10 cellular contexts compared by ENCODE assay signal in the genomic region with DNA sequence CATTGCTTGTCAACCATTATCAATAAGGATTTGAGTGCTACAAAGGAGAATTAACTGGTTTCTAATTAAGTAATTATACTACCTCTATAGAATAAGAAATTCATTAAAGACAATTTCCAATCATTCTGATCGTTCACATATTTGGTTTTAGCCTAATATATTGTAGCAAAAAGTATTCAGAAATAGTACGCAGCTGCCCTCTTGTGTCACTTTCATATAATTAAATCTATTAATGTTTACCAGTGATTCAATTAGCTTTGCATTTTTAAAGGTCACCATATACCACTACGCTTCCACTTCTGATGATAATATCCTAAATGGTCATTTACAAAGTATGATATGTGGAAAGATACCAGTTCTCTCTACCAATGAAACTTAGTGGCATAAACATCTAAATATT.
DNase-seq lines count a peak whose midpoint lies in the region; ATAC-seq and TF ChIP-seq lines count a peak whose summit lies in the region.
"Had no signal": no experiment of that assay in that cellular context is flagged by ENCODE, and none has a peak within 500 bp of the region (broad histone marks: within the 10 kb centered on the region; RNA-seq: fewer than 3 reads in every experiment).

No MANE protein-coding gene starts in this region.

- no peak overlapping the region for H3K4me2 ChIP-seq in PC-3 (ENCODE audit: low read length)

- no peak overlapping the region for H3K27ac ChIP-seq in PC-3 (ENCODE audit: low read length)
- no peak overlapping the region for H3K27ac ChIP-seq in CD4-positive, alpha-beta memory T cell (ENCODE audit: low read depth, low read length)

- H3K79me2 ChIP-seq in PC-3 (ENCODE audit: low read length), result no peaks in the 10 kb centered on the region

- DNase-seq in DMS 273 (lab: John Stamatoyannopoulos, UW; ENCODE audit: unreplicated experiment) (peak; percentile 0), DMS 273 treated with DMSO at 0.1 percent for 48 hours (lab: John Stamatoyannopoulos, UW) (no peak), PC-3 (peak; percentile 19), fibroblast of mammary gland (ENCODE audit: low read depth) (peak; percentile 53), putamen (ENCODE audit: low spot score) (peak; percentile 17)
- DNase-seq in CD4-positive, alpha-beta memory T cell, result no peak
- no peak for DNase-seq in central memory CD4-positive, alpha-beta T cell
- DNase-seq: 8988T; activated naive CD4-positive, alpha-beta T cell treated with anti-CD3 and anti-CD28 coated beads for 36 hours had no signal

- no peaks in the 10 kb centered on the region for H3K36me3 Mint-ChIP-seq in CD4-positive, alpha-beta memory T cell

- no peaks in the 10 kb centered on the region for H3F3A ChIP-seq in PC-3 (ENCODE audit: low read length, unreplicated experiment)

- H3K27me3 Mint-ChIP-seq in CD4-positive, alpha-beta memory T cell, result no peaks in the 10 kb centered on the region

- peaks cover 12% of the 10 kb centered on the region for H3K4me1 ChIP-seq in PC-3 (ENCODE audit: insufficient read depth, low read length)
- H3K4me1 ChIP-seq in CD4-positive, alpha-beta memory T cell (ENCODE audit: insufficient read depth, low read length), result no peaks in the 10 kb centered on the region

- POLR2A ChIA-PET in PC-3 (lab: Charles Lee; ENCODE audit: unreplicated experiment), result no interaction called here
- POLR2A ChIA-PET in CD4-positive, alpha-beta memory T cell (lab: Charles Lee; ENCODE audit: partially characterized antibody), result no interaction called here

- CTCF ChIA-PET in PC-3 (lab: Charles Lee), result interaction anchor here (0.6 to 1.0 kb wide), 2 partner anchors 9 to 950 kb away, joined by 3 read pairs; no protein-coding TSS in a partner anchor
- CTCF ChIA-PET in CD4-positive, alpha-beta memory T cell (lab: Charles Lee; ENCODE audit: partially characterized antibody), result no interaction called here

- H4K20me1 ChIP-seq in PC-3 (ENCODE audit: low read length), result no peaks in the 10 kb centered on the region

- H2AFZ ChIP-seq in PC-3 (ENCODE audit: low read length), result no peak overlapping the region

- H3K4me3 ChIP-seq in PC-3 (ENCODE audit: low read length) (no peak overlapping the region), fibroblast of mammary gland (ENCODE audit: control insufficient read depth, low read depth, low read length) (no peak overlapping the region)
- no peak overlapping the region for H3K4me3 ChIP-seq in CD4-positive, alpha-beta memory T cell (ENCODE audit: low read length in 2 of 2)

- H3K27ac Mint-ChIP-seq in CD4-positive, alpha-beta memory T cell, result no peak overlapping the region
- H3K27ac Mint-ChIP-seq: activated naive CD4-positive, alpha-beta T cell treated with anti-CD3 and anti-CD28 coated beads for 36 hours had no signal

- no TSS peak for BruUV-seq in PC-3 (replicated peaks; lab: Mats Ljungman, UMichigan)

- H3K9me3 ChIP-seq in PC-3 (ENCODE audit: low read length), result no peaks in the 10 kb centered on the region
- H3K9me3 ChIP-seq in CD4-positive, alpha-beta memory T cell (ENCODE audit: control insufficient read depth in 1 of 2, low read length in 2 of 2), result no peaks in the 10 kb centered on the region

- H3K9ac ChIP-seq in PC-3 (ENCODE audit: low read length), result no peak overlapping the region

- H3K9me2 ChIP-seq in PC-3 (replicated peaks; ENCODE audit: low read length), result no peaks in the 10 kb centered on the region

- no peak for ATAC-seq in PC-3
- no peak for ATAC-seq in GM18907 (IDR thresholded peaks at IDR 0.05; ENCODE audit: unreplicated experiment)

- H3K36me3 ChIP-seq in PC-3 (ENCODE audit: low read depth, low read length), result no peaks in the 10 kb centered on the region
- no peaks in the 10 kb centered on the region for H3K36me3 ChIP-seq in CD4-positive, alpha-beta memory T cell (ENCODE audit: insufficient read depth, low read length)

- H3K4me3 Mint-ChIP-seq in CD4-positive, alpha-beta memory T cell, result no peak overlapping the region
- H3K4me3 Mint-ChIP-seq: activated naive CD4-positive, alpha-beta T cell treated with anti-CD3 and anti-CD28 coated beads for 36 hours had no signal

- H3K9me3 Mint-ChIP-seq in CD4-positive, alpha-beta memory T cell, result peaks cover 0 to 5% (median 3%) of the 10 kb centered on the region in 8 donors

- peak; percentile 47; the same call in 1 of the 2 replicates for TF ChIP-seq CTCF in PC-3 (conservative IDR thresholded peaks at IDR 0.05; ENCODE audit: low read depth, low read length)
- TF ChIP-seq CTCF in fibroblast of mammary gland (conservative IDR thresholded peaks at IDR 0.05; ENCODE audit: control insufficient read depth, insufficient read depth, low read depth, low read length), result peak; percentile 33

- intact Hi-C loops in PC-3 (cut with micrococcal nuclease), result loop anchor here (2.0 kb wide), 1 partner anchor 950 kb away; no protein-coding TSS in a partner anchor
- intact Hi-C loops in CD4-positive, alpha-beta memory T cell (cut with micrococcal nuclease), result no loop called here

- H3K27me3 ChIP-seq in PC-3 (ENCODE audit: low read length), result peaks cover 3% of the 10 kb centered on the region; the same call in 1 of the 2 replicates
- H3K27me3 ChIP-seq in CD4-positive, alpha-beta memory T cell (ENCODE audit: insufficient read depth, low read length), result no peaks in the 10 kb centered on the region

- H3K4me1 Mint-ChIP-seq in CD4-positive, alpha-beta memory T cell, result no peaks in the 10 kb centered on the region

Comparison
In these comparisons a context has a peak if more than half of its experiments do, and no peak if none do; other contexts are left out.
1. DNase-seq: peak in DMS 273 (single experiment), PC-3 (single experiment), fibroblast of mammary gland (single experiment) and putamen (single experiment); none in DMS 273 treated with DMSO at 0.1 percent for 48 hours (single experiment), CD4-positive, alpha-beta memory T cell (0 of 5) and central memory CD4-positive, alpha-beta T cell (single experiment).